Comparison of ENCODE assay signal across 21 cellular contexts in the genomic region with DNA sequence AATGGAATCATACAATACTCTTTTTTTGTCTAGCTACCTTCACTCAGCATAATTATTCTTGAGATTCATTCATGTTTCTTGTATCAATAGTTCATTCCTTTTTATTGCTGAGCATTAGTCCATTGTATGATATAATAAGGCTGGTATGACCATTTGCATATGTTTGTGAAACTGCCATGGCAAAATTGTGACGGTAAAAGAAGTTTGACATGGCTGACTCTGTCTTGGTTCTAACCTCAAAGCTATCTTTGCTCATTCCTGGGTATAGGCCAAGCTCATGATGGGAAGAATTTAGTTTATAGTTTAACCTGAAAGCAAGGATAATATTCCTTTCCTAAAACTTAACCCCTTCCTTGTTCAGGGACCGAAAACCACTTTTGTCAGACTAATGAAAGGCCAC.
"Had no signal": no experiment of that assay in that cellular context is flagged by ENCODE, and none has a peak within 500 bp of the region (broad histone marks: within the 10 kb centered on the region; RNA-seq: fewer than 3 reads in every experiment).

No MANE protein-coding gene starts in this region.

- H3K9me3 ChIP-seq: gastrocnemius medialis, lower lobe of right lung, prostate gland, right lobe of liver, tibial nerve, upper lobe of right lung had no signal

- H3K27ac ChIP-seq: coronary artery, gastrocnemius medialis, left ventricle myocardium inferior, lower lobe of right lung, parathyroid adenoma, prostate gland, right lobe of liver, tibial nerve, upper lobe of right lung had no signal

- H3K4me3 Mint-ChIP-seq: naive B cell; nephron; stimulated activated memory B cell treated with anti-CD40 and anti-IgM and Interleukin-4, amounts not matched to agents 10 μg/mL and 1 μg/mL and 100 μg/mL, for 72 hours; stimulated activated naive CD8-positive, alpha-beta T cell treated with anti-CD3 and anti-CD28 coated beads, Interleukin-15, Interleukin-2, amounts not matched to agents 100 ng/mL and 50 ng/mL, for 24 hours had no signal

- H3K36me3 ChIP-seq: gastrocnemius medialis, left ventricle myocardium inferior, lower lobe of right lung, prostate gland, right lobe of liver, tibial nerve, upper lobe of right lung had no signal

- H3K4me1 ChIP-seq: lower lobe of right lung, parathyroid adenoma had no signal

- H3K27me3 ChIP-seq: gastrocnemius medialis, right lobe of liver, tibial nerve, upper lobe of right lung had no signal

- H3K27ac Mint-ChIP-seq: naive B cell; stimulated activated memory B cell treated with anti-CD40 and anti-IgM and Interleukin-4, amounts not matched to agents 10 μg/mL and 1 μg/mL and 100 μg/mL, for 72 hours; stimulated activated naive CD8-positive, alpha-beta T cell treated with anti-CD3 and anti-CD28 coated beads, Interleukin-15, Interleukin-2, amounts not matched to agents 100 ng/mL and 50 ng/mL, for 24 hours had no signal

- H2AFZ ChIP-seq: parathyroid adenoma had no signal

- DNase-seq: cerebellar nuclear complex; effector CD4-positive, alpha-beta T cell; gastrocnemius medialis; glutamatergic neuron; left cardiac atrium; left ventricle myocardium inferior; lower lobe of right lung; mesendoderm; naive B cell; occipital lobe; retina; right lobe of liver; stimulated activated CD4-positive, alpha-beta T cell treated with anti-CD3 and anti-CD28 coated beads, Interleukin-4, amount 100 ng/mL, for 1 hour; upper lobe of right lung had no signal

- ATAC-seq: gastrocnemius medialis; left cardiac atrium; lower lobe of right lung; right lobe of liver; stimulated activated memory B cell treated with anti-CD40 and anti-IgM and Interleukin-4, amounts not matched to agents 10 μg/mL and 1 μg/mL and 100 μg/mL, for 72 hours; upper lobe of right lung had no signal

- H3K9ac ChIP-seq: parathyroid adenoma had no signal

- H3K4me3 ChIP-seq: coronary artery, gastrocnemius medialis, left ventricle myocardium inferior, lower lobe of right lung, prostate gland, right lobe of liver, tibial nerve, upper lobe of right lung had no signal

- H3K27me3 Mint-ChIP-seq: naive B cell; stimulated activated memory B cell treated with anti-CD40 and anti-IgM and Interleukin-4, amounts not matched to agents 10 μg/mL and 1 μg/mL and 100 μg/mL, for 72 hours; stimulated activated naive CD8-positive, alpha-beta T cell treated with anti-CD3 and anti-CD28 coated beads, Interleukin-15, Interleukin-2, amounts not matched to agents 100 ng/mL and 50 ng/mL, for 24 hours had no signal
